Comparison of ENCODE assay signal across 2 cellular contexts in the genomic region with DNA sequence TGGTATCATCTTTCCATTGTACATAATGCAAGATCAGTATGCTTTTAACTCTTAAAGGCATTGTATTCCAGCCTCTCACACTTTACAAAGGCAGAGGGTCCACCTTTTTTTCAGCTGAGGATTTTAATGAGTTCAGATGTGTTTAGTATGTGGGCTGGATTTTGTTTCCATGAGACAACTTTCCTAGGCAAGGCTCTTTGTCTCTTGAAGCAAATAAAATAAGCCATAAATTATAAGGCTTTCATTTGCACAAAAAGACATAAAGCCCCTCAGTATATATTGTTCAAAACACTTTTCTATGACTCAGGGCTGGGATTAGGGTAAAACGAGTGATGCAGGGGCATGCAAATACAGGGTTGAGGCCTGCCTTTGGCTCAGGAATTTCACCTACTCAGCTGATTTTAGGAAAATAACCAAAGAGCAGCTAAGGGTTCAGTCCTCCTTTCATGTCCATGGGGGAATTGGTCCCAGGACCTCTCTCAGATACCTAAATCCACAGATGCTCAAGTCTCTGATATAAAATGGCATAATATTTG.
TF ChIP-seq lines count a peak whose summit lies in the region.

No MANE protein-coding gene starts in this region.

TF ChIP-seq in SK-N-SH, 30 proteins besides CTCF, POLR2A, EP300 and RAD21 (continued from another document):
- TF ChIP-seq MXI1 (IDR thresholded peaks at IDR 0.05; ENCODE audit: low read depth, low read length) (no peak), POLR2AphosphoS5 (IDR thresholded peaks at IDR 0.05; ENCODE audit: low read depth, low read length) (no peak), MAX (IDR thresholded peaks at IDR 0.05; ENCODE audit: low read depth) (no peak), RXRA (IDR thresholded peaks at IDR 0.05; ENCODE audit: borderline replicate concordance, low read depth) (no peak), FOSL2 (IDR thresholded peaks at IDR 0.05; ENCODE audit: borderline replicate concordance, low read depth) (no peak), REST (IDR thresholded peaks at IDR 0.05; ENCODE audit: low read depth, low read length) (no peak), FOXM1 (IDR thresholded peaks at IDR 0.05; ENCODE audit: low read depth) (no peak), SIN3A (IDR thresholded peaks at IDR 0.05; ENCODE audit: borderline replicate concordance, low read depth, low read length) (no peak)
- TF ChIP-seq, protein P1, sequence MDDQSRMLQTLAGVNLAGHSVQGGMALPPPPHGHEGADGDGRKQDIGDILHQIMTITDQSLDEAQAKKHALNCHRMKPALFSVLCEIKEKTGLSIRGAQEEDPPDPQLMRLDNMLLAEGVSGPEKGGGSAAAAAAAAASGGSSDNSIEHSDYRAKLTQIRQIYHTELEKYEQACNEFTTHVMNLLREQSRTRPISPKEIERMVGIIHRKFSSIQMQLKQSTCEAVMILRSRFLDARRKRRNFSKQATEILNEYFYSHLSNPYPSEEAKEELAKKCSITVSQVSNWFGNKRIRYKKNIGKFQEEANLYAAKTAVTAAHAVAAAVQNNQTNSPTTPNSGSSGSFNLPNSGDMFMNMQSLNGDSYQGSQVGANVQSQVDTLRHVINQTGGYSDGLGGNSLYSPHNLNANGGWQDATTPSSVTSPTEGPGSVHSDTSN (IDR thresholded peaks at IDR 0.05): no peak

TF ChIP-seq in SK-N-SH treated with all-trans-retinoic acid at 6 μM for 48 hours, 23 proteins besides CTCF, POLR2A, EP300 and RAD21 (continued from another document):
- TF ChIP-seq PATZ1 (CRISPR knock-in tag; IDR thresholded peaks at IDR 0.05; ENCODE audit: borderline replicate concordance) (no peak), TCF4 (CRISPR knock-in tag; IDR thresholded peaks at IDR 0.05; ENCODE audit: borderline replicate concordance) (no peak)
TF ChIP-seq in SK-N-SH treated with all-trans-retinoic acid at 6 μM for 48 hours: peak in this region for 0.
